Comparison of ENCODE assay signal across 16 cellular contexts in genomic region chr11:78195917-78196545, GRCh38.
"Had no signal": no experiment of that assay in that cellular context is flagged by ENCODE, and none has a peak within 500 bp of the region (broad histone marks: within the 10 kb centered on the region; RNA-seq: fewer than 3 reads in every experiment).

No MANE protein-coding gene starts in this region.

- H3K27me3 ChIP-seq: breast epithelium, left lung, SJCRH30 had no signal

- H3K9me3 Mint-ChIP-seq: activated CD4-positive, alpha-beta memory T cell treated with anti-CD3 and anti-CD28 coated beads, Interleukin-2, amount 10 ng/mL, durations not matched to agents 7 days and 5 days; activated naive CD8-positive, alpha-beta T cell treated with anti-CD3 and anti-CD28 coated beads, Interleukin-2, amount 10 ng/mL, durations not matched to agents 7 days and 5 days; naive thymus-derived CD8-positive, alpha-beta T cell; stimulated activated memory B cell treated with anti-CD40 and anti-IgM and Interleukin-4, amounts not matched to agents 10 μg/mL and 1 μg/mL and 100 μg/mL, for 72 hours had no signal

- H3K9me3 ChIP-seq: breast epithelium, left lung, SJCRH30 had no signal

- H3K27ac ChIP-seq: breast epithelium, left lung, SJCRH30, WERI-Rb-1 had no signal

- H3K36me3 ChIP-seq: breast epithelium, SJCRH30 had no signal

- H3K4me3 Mint-ChIP-seq: activated CD4-positive, alpha-beta memory T cell treated with anti-CD3 and anti-CD28 coated beads, Interleukin-2, amount 10 ng/mL, durations not matched to agents 7 days and 5 days; activated naive CD8-positive, alpha-beta T cell treated with anti-CD3 and anti-CD28 coated beads, Interleukin-2, amount 10 ng/mL, durations not matched to agents 7 days and 5 days; naive thymus-derived CD8-positive, alpha-beta T cell; stimulated activated memory B cell treated with anti-CD40 and anti-IgM and Interleukin-4, amounts not matched to agents 10 μg/mL and 1 μg/mL and 100 μg/mL, for 72 hours had no signal

- DNase-seq: activated CD4-positive, alpha-beta memory T cell treated with anti-CD3 and anti-CD28 coated beads, Interleukin-2, amount 10 ng/mL, durations not matched to agents 7 days and 5 days; activated CD8-positive, alpha-beta memory T cell treated with anti-CD3 and anti-CD28 coated beads, Interleukin-2, amount 50 U/mL, for 4 hours; activated naive CD4-positive, alpha-beta T cell; activated naive CD8-positive, alpha-beta T cell treated with anti-CD3 and anti-CD28 coated beads, Interleukin-2, amount 10 ng/mL, durations not matched to agents 7 days and 5 days; left lung; mesenchymal stem cell; naive thymus-derived CD8-positive, alpha-beta T cell; occipital lobe; SJCRH30; stimulated activated CD4-positive, alpha-beta T cell treated with anti-CD3 and anti-CD28 coated beads, Interleukin-2, amount 100 ng/mL, for 48 hours; T-helper 17 cell; trophoblast cell; WERI-Rb-1 had no signal

- ATAC-seq: left lung; naive thymus-derived CD8-positive, alpha-beta T cell; stimulated activated memory B cell treated with anti-CD40 and anti-IgM and Interleukin-4, amounts not matched to agents 10 μg/mL and 1 μg/mL and 100 μg/mL, for 72 hours; T-helper 17 cell had no signal

- H3K4me3 ChIP-seq: left lung, SJCRH30 had no signal

- H3K27me3 Mint-ChIP-seq: activated CD4-positive, alpha-beta memory T cell treated with anti-CD3 and anti-CD28 coated beads, Interleukin-2, amount 10 ng/mL, durations not matched to agents 7 days and 5 days; activated naive CD8-positive, alpha-beta T cell treated with anti-CD3 and anti-CD28 coated beads, Interleukin-2, amount 10 ng/mL, durations not matched to agents 7 days and 5 days; naive thymus-derived CD8-positive, alpha-beta T cell; progenitor cell of endocrine pancreas; stimulated activated memory B cell treated with anti-CD40 and anti-IgM and Interleukin-4, amounts not matched to agents 10 μg/mL and 1 μg/mL and 100 μg/mL, for 72 hours; T-helper 17 cell had no signal

- H3K27ac Mint-ChIP-seq: activated CD4-positive, alpha-beta memory T cell treated with anti-CD3 and anti-CD28 coated beads, Interleukin-2, amount 10 ng/mL, durations not matched to agents 7 days and 5 days; activated naive CD8-positive, alpha-beta T cell treated with anti-CD3 and anti-CD28 coated beads, Interleukin-2, amount 10 ng/mL, durations not matched to agents 7 days and 5 days; progenitor cell of endocrine pancreas; stimulated activated memory B cell treated with anti-CD40 and anti-IgM and Interleukin-4, amounts not matched to agents 10 μg/mL and 1 μg/mL and 100 μg/mL, for 72 hours had no signal
